18 cellular contexts compared by ENCODE assay signal in the genomic region with DNA sequence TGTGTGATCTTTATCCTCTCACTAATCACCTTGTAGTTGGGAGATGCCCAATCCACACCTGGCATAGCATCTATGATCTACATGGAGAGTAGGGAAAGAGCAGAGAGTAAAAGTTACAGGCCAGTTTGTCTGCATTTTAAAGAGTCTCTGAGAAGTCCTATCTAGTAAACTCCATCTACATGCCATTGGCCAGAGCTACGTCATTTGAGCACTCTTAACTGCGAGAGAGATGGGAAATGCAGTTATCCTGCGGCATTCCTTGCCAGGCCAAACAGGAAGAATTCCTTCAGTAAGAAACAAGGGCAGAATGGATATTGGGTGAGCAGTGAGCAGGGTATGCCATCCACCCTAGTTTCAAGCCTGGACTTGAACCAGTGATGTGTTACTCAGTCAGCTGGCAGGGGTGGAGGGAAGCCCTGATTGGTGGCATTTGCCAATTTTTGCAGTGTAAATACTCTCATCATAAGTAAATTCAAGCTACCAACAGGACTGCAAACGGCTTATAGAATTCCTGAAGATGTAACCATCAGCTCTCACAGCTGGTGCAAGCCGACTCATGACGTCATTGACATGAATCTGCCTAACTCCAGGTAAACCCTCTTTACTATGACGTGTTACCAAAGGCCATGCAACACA.
DNase-seq lines count a peak whose midpoint lies in the region; ATAC-seq, FAIRE-seq and TF ChIP-seq lines count a peak whose summit lies in the region.
"Had no signal": no experiment of that assay in that cellular context is flagged by ENCODE, and none has a peak within 500 bp of the region (broad histone marks: within the 10 kb centered on the region; RNA-seq: fewer than 3 reads in every experiment).

No MANE protein-coding gene starts in this region.

- H3K9me1 ChIP-seq in K562 (ENCODE audit: control insufficient read depth, insufficient read depth, low read length) (no peaks in the 10 kb centered on the region), keratinocyte (ENCODE audit: control insufficient read depth, extremely low read depth, insufficient read depth, low read length) (no peaks in the 10 kb centered on the region)

- H3K4me3 Mint-ChIP-seq in MCF 10A (ENCODE audit: unreplicated experiment) (no peak overlapping the region), endodermal cell (no peak overlapping the region)
- H3K4me3 Mint-ChIP-seq: CD8-positive, alpha-beta memory T cell; HFFc6 had no signal

- H3K4me1 Mint-ChIP-seq in MCF 10A (ENCODE audit: insufficient read depth, unreplicated experiment) (peaks cover 18% of the 10 kb centered on the region), endodermal cell (peaks cover 14% of the 10 kb centered on the region)
- H3K4me1 Mint-ChIP-seq: CD8-positive, alpha-beta memory T cell had no signal

- H3K36me3 Mint-ChIP-seq in MCF 10A (ENCODE audit: insufficient read depth, unreplicated experiment): no peaks in the 10 kb centered on the region
- no peaks in the 10 kb centered on the region for H3K36me3 Mint-ChIP-seq in endodermal cell (ENCODE audit: low read depth)
- H3K36me3 Mint-ChIP-seq: CD8-positive, alpha-beta memory T cell had no signal

- POLR2A ChIA-PET in MCF 10A (lab: Yijun Ruan, JAX): interaction anchor here (0.5 to 0.7 kb wide), 2 partner anchors 15 to 71 kb away, joined by 3 to 4 read pairs; no protein-coding TSS in a partner anchor
- POLR2A ChIA-PET in K562 (lab: Yijun Ruan, JAX): interaction anchor here (0.9 kb wide), 1 partner anchor 22 kb away, joined by 3 read pairs; no protein-coding TSS in a partner anchor

- no peaks in the 10 kb centered on the region for H3K27me3 ChIP-seq in breast epithelium
- H3K27me3 ChIP-seq in K562 (ENCODE audit: control insufficient read depth in 2 of 2, insufficient read depth in 2 of 2, low read length in 2 of 2): peaks cover 10 to 15% of the 10 kb centered on the region in 2 experiments; a peak in 4 of 5 replicates
- peaks cover 5% of the 10 kb centered on the region for H3K27me3 ChIP-seq in endodermal cell (ENCODE audit: control insufficient read depth, insufficient read depth, low read length, poor library complexity, severe bottlenecking)
- H3K27me3 ChIP-seq in keratinocyte (ENCODE audit: control insufficient read depth, extremely low read depth, insufficient read depth, low read length): no peaks in the 10 kb centered on the region
- H3K27me3 ChIP-seq: BLaER1 had no signal

- TF ChIP-seq EP300 in K562 (IDR thresholded peaks at IDR 0.05; ENCODE audit: low read length): no peak

- DNase-seq in MCF 10A (ENCODE audit: unreplicated experiment) (peak; percentile 74), breast epithelium (ENCODE audit: low spot score in 2 of 2) (no peak), K562 (ENCODE audit: extremely low read depth in 1 of 4, low spot score in 3 of 4) (no peak), endodermal cell (peak; percentile 13), keratinocyte (ENCODE audit: low read depth, low spot score) (peak; percentile 96), NCI-H2029 treated with DMSO at 0.1 percent for 48 hours (lab: John Stamatoyannopoulos, UW) (no peak), NCI-H2107 treated with DMSO at 0.1 percent for 48 hours (lab: John Stamatoyannopoulos, UW; ENCODE audit: unreplicated experiment) (no peak), ACHN (no peak)
- DNase-seq: AML-193; Caco-2; CD8-positive, alpha-beta memory T cell; DND-41; GDM1; HCEC 1CT; HFFc6 had no signal

- ATAC-seq in K562: no peak

- H3K4me2 ChIP-seq in K562 (ENCODE audit: insufficient read depth, low read length): no peak overlapping the region
- peak overlapping the region; percentile 52 for H3K4me2 ChIP-seq in keratinocyte (ENCODE audit: control insufficient read depth, extremely low read depth, insufficient read depth, low read depth, low read length)
- H3K4me2 ChIP-seq: BLaER1 had no signal

- TF ChIP-seq POLR2A in breast epithelium (IDR thresholded peaks at IDR 0.05) (no peak), K562 (conservative IDR thresholded peaks at IDR 0.05) (no peak)

- no peaks in the 10 kb centered on the region for H3K9me3 Mint-ChIP-seq in MCF 10A (ENCODE audit: unreplicated experiment)
- no peaks in the 10 kb centered on the region for H3K9me3 Mint-ChIP-seq in endodermal cell

- intact Hi-C loops in MCF 10A (cut with micrococcal nuclease) (no loop called here), breast epithelium (cut with DNase I; ENCODE audit: low total_unique reads) (no loop called here), K562 (cut with micrococcal nuclease) (no loop called here)

- no peaks in the 10 kb centered on the region for H3K36me3 ChIP-seq in breast epithelium
- H3K36me3 ChIP-seq in K562 (ENCODE audit: control insufficient read depth, insufficient read depth, low read length): no peaks in the 10 kb centered on the region
- H3K36me3 ChIP-seq in endodermal cell (ENCODE audit: control insufficient read depth, insufficient read depth, low read length): no peaks in the 10 kb centered on the region
- H3K36me3 ChIP-seq in keratinocyte (ENCODE audit: control insufficient read depth in 2 of 2, extremely low read depth in 1 of 2, insufficient read depth in 2 of 2, low read length in 2 of 2): no peaks in the 10 kb centered on the region
- H3K36me3 ChIP-seq: BLaER1 had no signal

- BruUV-seq in MCF 10A (replicated peaks; lab: Mats Ljungman, UMichigan): no TSS peak
- no TSS peak for BruUV-seq in K562 (replicated peaks; lab: Mats Ljungman, UMichigan)

- H3K27ac ChIP-seq in breast epithelium (no peak overlapping the region), K562 (ENCODE audit: extremely low read depth, low read depth, low read length) (no peak overlapping the region), endodermal cell (ENCODE audit: low read depth, low read length) (no peak overlapping the region), keratinocyte (ENCODE audit: control insufficient read depth, insufficient read depth, low read length) (peak overlapping the region; percentile 69)
- H3K27ac ChIP-seq: 22Rv1, BLaER1 had no signal

- WGBS in K562 (ENCODE audit: insufficient coverage, low coverage, missing lambda C conversion rate): 0% methylated on average over 7 of the region's 7 CpGs
- WGBS in endodermal cell (ENCODE audit: insufficient coverage in 1 of 2, insufficient read length in 1 of 2), 2 experiments: 89 to 93% methylated on average over 7 of the region's 7 CpGs

- H3K4me1 ChIP-seq in breast epithelium (no peaks in the 10 kb centered on the region), K562 (replicated peaks in 1 of 2; ENCODE audit: control insufficient read depth in 2 of 2, insufficient read depth in 2 of 2, low read length in 2 of 2) (no peaks in the 10 kb centered on the region; a peak in 1 of 5 replicates), endodermal cell (ENCODE audit: control insufficient read depth, insufficient read depth, low read length) (peaks cover 4% of the 10 kb centered on the region), keratinocyte (ENCODE audit: control insufficient read depth, extremely low read depth, insufficient read depth, low read length) (peaks cover 32% of the 10 kb centered on the region)
- H3K4me1 ChIP-seq: BLaER1, Caco-2 had no signal

- H4K20me1 ChIP-seq in K562 (replicated peaks; ENCODE audit: control insufficient read depth, insufficient read depth, low read length) (no peaks in the 10 kb centered on the region), keratinocyte (ENCODE audit: control insufficient read depth, extremely low read depth, insufficient read depth, low read length) (no peaks in the 10 kb centered on the region)
- H4K20me1 ChIP-seq: BLaER1 had no signal

- H3K9me3 ChIP-seq in breast epithelium: no peaks in the 10 kb centered on the region
- H3K9me3 ChIP-seq in K562 (replicated peaks; ENCODE audit: control insufficient read depth, insufficient read depth, low read depth, low read length): no peaks in the 10 kb centered on the region
- no peaks in the 10 kb centered on the region for H3K9me3 ChIP-seq in endodermal cell (ENCODE audit: control insufficient read depth, low read length)
- no peaks in the 10 kb centered on the region for H3K9me3 ChIP-seq in keratinocyte (ENCODE audit: control insufficient read depth, low read depth, low read length)
- H3K9me3 ChIP-seq: BLaER1, Caco-2 had no signal

- H3K79me2 ChIP-seq in K562 (ENCODE audit: control insufficient read depth, insufficient read depth, low read length) (no peaks in the 10 kb centered on the region), keratinocyte (ENCODE audit: control insufficient read depth, insufficient read depth, low read length) (no peaks in the 10 kb centered on the region)

- TF ChIP-seq CTCF in MCF 10A (IDR thresholded peaks at IDR 0.05; ENCODE audit: unreplicated experiment) (no peak), breast epithelium (IDR thresholded peaks at IDR 0.05) (no peak), K562 (IDR thresholded peaks at IDR 0.05 in 2 of 3, conservative IDR thresholded peaks at IDR 0.05 in 1 of 3; ENCODE audit: insufficient read depth in 2 of 3, low read depth in 1 of 3, low read length in 3 of 3) (no peak), endodermal cell (conservative IDR thresholded peaks at IDR 0.05) (no peak), keratinocyte (optimal IDR thresholded peaks at IDR 0.05 in 1 of 3, IDR thresholded peaks at IDR 0.05 in 1 of 3, conservative IDR thresholded peaks at IDR 0.05 in 1 of 3; ENCODE audit: extremely low read depth in 1 of 3, insufficient read depth in 2 of 3, low read length in 3 of 3) (no peak)

- no peak overlapping the region for H3K27ac Mint-ChIP-seq in MCF 10A (ENCODE audit: low read depth, unreplicated experiment)
- H3K27ac Mint-ChIP-seq in endodermal cell: no peak overlapping the region
- H3K27ac Mint-ChIP-seq: CD8-positive, alpha-beta memory T cell; HFFc6 had no signal

- in situ Hi-C loops in K562 (cut with MboI): no loop called here
- in situ Hi-C loops in ACHN (cut with HindIII; ENCODE audit: low pct_ligation_motif_present, low pct_unique_long_range_greater_than_20kb, low sequenced_read_pairs): no loop called here

- dilution Hi-C loops in keratinocyte (cut with MboI; ENCODE audit: extremely low pct_ligation_motif_present, low sequenced_read_pairs): no loop called here

- H3K4me3 ChIP-seq in breast epithelium (no peak overlapping the region), K562 (no peak overlapping the region), endodermal cell (ENCODE audit: low read length) (no peak overlapping the region), keratinocyte (ENCODE audit: control insufficient read depth in 2 of 3, extremely low read depth in 1 of 3, insufficient read depth in 2 of 3, low read depth in 1 of 3, low read length in 3 of 3) (no peak overlapping the region)
- H3K4me3 ChIP-seq: BLaER1 had no signal

- FAIRE-seq in K562 (lab: Jason Lieb, UNC) (no peak), keratinocyte (lab: Jason Lieb, UNC) (peak; percentile 97)
- FAIRE-seq: GM12892 had no signal

- CTCF ChIA-PET in MCF 10A (lab: Yijun Ruan, JAX): interaction anchor here (0.5 to 7.3 kb wide), 6 partner anchors 12 to 1899 kb away, joined by 3 to 28 read pairs (median 4); no protein-coding TSS in a partner anchor
- CTCF ChIA-PET in K562 (lab: Yijun Ruan, JAX; ENCODE audit: low intra/inter-chr PET ratio): no interaction called here

- TF ChIP-seq RAD21 in K562 (CRISPR knock-in tag; conservative IDR thresholded peaks at IDR 0.05 in 1 of 2, IDR thresholded peaks at IDR 0.05 in 1 of 2): no peak

- no peaks in the 10 kb centered on the region for H3K27me3 Mint-ChIP-seq in MCF 10A (ENCODE audit: insufficient read depth, unreplicated experiment)
- peaks cover 18% of the 10 kb centered on the region for H3K27me3 Mint-ChIP-seq in endodermal cell (ENCODE audit: insufficient read depth)

- H3K9ac ChIP-seq in K562 (ENCODE audit: insufficient read depth in 1 of 2, low read depth in 2 of 2, low read length in 2 of 2) (no peak overlapping the region), endodermal cell (ENCODE audit: extremely low read depth, low read length, poor library complexity, severe bottlenecking) (no peak overlapping the region), keratinocyte (ENCODE audit: control insufficient read depth, extremely low read depth, insufficient read depth, low read length) (no peak overlapping the region)
- H3K9ac ChIP-seq: BLaER1 had no signal

- no peak overlapping the region for H2AFZ ChIP-seq in K562 (ENCODE audit: low read depth, low read length)
- H2AFZ ChIP-seq in keratinocyte (ENCODE audit: control insufficient read depth, low read length): peak overlapping the region; percentile 87

Comparison
In these comparisons a context has a peak if more than half of its experiments do, and no peak if none do; other contexts are left out.
1. DNase-seq: peak in MCF 10A (single experiment), endodermal cell (single experiment) and keratinocyte (single experiment); none in breast epithelium (0 of 2), K562 (0 of 4), NCI-H2029 treated with DMSO at 0.1 percent for 48 hours (single experiment), NCI-H2107 treated with DMSO at 0.1 percent for 48 hours (single experiment) and ACHN (single experiment).